8 cellular contexts compared by ENCODE assay signal in the genomic region with DNA sequence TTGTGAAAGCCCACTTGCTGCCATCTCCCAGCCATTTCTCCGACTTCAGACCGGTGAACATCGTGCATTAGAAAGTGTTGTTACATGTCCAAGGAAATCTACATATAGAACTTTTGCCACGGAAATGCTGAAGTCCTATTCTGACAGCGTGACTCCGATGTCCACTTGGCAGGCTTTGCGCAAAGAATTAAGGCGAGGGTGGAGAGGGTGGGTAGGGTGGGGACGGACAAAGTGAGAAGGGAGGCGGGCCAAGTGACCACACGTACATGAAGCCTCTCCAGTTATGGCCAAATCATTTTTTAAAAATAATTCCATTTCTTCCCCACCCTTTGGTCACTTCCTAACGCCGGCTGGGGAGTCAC. TPM values are rescaled to one million over a fixed set of nuclear protein-coding genes. Genes with fewer than 3 reads are reported as not detected.
DNase-seq lines count a peak whose midpoint lies in the region; ATAC-seq and TF ChIP-seq lines count a peak whose summit lies in the region.

No MANE protein-coding gene starts in this region.

- no peak overlapping the region for H3K27ac ChIP-seq in SJCRH30
- H3K27ac ChIP-seq in sigmoid colon = peak overlapping the region; percentile 89 to 95 (median 92)

- H3K36me3 ChIP-seq in SJCRH30 (no peaks in the 10 kb centered on the region), sigmoid colon (no peaks in the 10 kb centered on the region)

- peak; percentile 10 for DNase-seq in GM13977 (ENCODE audit: low spot score)
- DNase-seq in SJCRH30 = no peak
- no peak for DNase-seq in foreskin fibroblast
- DNase-seq in sigmoid colon = no peak
- DNase-seq in HT-29 (ENCODE audit: low spot score) = no peak
- DNase-seq in GF-D8 (lab: John Stamatoyannopoulos, UW) = no peak
- DNase-seq in NCI-H2196 (lab: John Stamatoyannopoulos, UW; ENCODE audit: unreplicated experiment) = no peak

- H3K27me3 ChIP-seq in SJCRH30 (no peaks in the 10 kb centered on the region), sigmoid colon (no peaks in the 10 kb centered on the region)

- no peak for TF ChIP-seq CTCF in GM13977 (IDR thresholded peaks at IDR 0.05; ENCODE audit: extremely low read depth, insufficient read depth, missing control alignments)
- TF ChIP-seq CTCF in foreskin fibroblast (IDR thresholded peaks at IDR 0.05; ENCODE audit: low read depth, low read length) = no peak
- TF ChIP-seq CTCF in sigmoid colon (IDR thresholded peaks at IDR 0.05) = no peak

- in situ Hi-C loops in GM13977 (cut with MboI; ENCODE audit: low pct_unique_long_range_greater_than_20kb, low sequenced_read_pairs, unreplicated experiment) = loop anchor here (5.0 kb wide), 1 partner anchor 193 kb away; no protein-coding TSS in a partner anchor

- TF ChIP-seq EP300 in sigmoid colon (IDR thresholded peaks at IDR 0.05) = no peak

- WGBS in sigmoid colon, 2 donors = 0% methylated on average over 13 of the region's 13 CpGs

- no peak for TF ChIP-seq POLR2A in sigmoid colon (IDR thresholded peaks at IDR 0.05)

- H3K4me3 ChIP-seq in SJCRH30 (peak overlapping the region; percentile 77), foreskin fibroblast (ENCODE audit: low read depth in 1 of 2, low read length in 2 of 2) (peak overlapping the region; percentile 86 to 88), sigmoid colon (peak overlapping the region; percentile 58 to 84 (median 77))

- H3K9me3 ChIP-seq in SJCRH30 (replicated peaks) = no peaks in the 10 kb centered on the region
- no peaks in the 10 kb centered on the region for H3K9me3 ChIP-seq in sigmoid colon

- intact Hi-C loops in sigmoid colon (cut with DNase I) = loop anchor here (1.0 kb wide), 2 partner anchors 142 to 189 kb away; a partner anchor contains a TSS

- ATAC-seq in HG02759 (IDR thresholded peaks at IDR 0.05; ENCODE audit: unreplicated experiment) = no peak

- H3K4me1 ChIP-seq in SJCRH30 = no peaks in the 10 kb centered on the region
- peaks cover 0 to 41% (median 32%) of the 10 kb centered on the region in 4 donors for H3K4me1 ChIP-seq in sigmoid colon

RNA-seq across cellular contexts. Expression of a gene that starts 0.5 kb away (rescaled TPM):
- total RNA-seq in SJCRH30 (2014; rRNA removed; shearing (Covaris generic)) = 50.2 and 51.4 TPM in 2 replicates
- total RNA-seq in sigmoid colon = 10 to 100 TPM; 37.2 to 54.2 (median 40.0) TPM
- 10 to 100 TPM; 11.4 to 20.6 (median 15.0) TPM for polyA plus RNA-seq in sigmoid colon
- total RNA-seq in HT-29 (2014; rRNA removed; shearing (Covaris generic)) = 27.1 and 30.5 TPM in 2 replicates
